Comparison of ENCODE assay signal across 1 cellular context in genomic region chr17:82686366-82687324, GRCh38.
A peak's percentile ranks its signal among the peaks of the same experiment; 100 is the strongest.
TF ChIP-seq lines count a peak whose summit lies in the region.

No MANE protein-coding gene starts in this region.

TF ChIP-seq in GM12878, 131 proteins besides CTCF, POLR2A, EP300 and RAD21:
- TF ChIP-seq, protein P1, sequence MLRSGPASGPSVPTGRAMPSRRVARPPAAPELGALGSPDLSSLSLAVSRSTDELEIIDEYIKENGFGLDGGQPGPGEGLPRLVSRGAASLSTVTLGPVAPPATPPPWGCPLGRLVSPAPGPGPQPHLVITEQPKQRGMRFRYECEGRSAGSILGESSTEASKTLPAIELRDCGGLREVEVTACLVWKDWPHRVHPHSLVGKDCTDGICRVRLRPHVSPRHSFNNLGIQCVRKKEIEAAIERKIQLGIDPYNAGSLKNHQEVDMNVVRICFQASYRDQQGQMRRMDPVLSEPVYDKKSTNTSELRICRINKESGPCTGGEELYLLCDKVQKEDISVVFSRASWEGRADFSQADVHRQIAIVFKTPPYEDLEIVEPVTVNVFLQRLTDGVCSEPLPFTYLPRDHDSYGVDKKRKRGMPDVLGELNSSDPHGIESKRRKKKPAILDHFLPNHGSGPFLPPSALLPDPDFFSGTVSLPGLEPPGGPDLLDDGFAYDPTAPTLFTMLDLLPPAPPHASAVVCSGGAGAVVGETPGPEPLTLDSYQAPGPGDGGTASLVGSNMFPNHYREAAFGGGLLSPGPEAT (IDR thresholded peaks at IDR 0.05; ENCODE audit: low read depth): no peak
- 0 out of 2 replicates have a peak, but pooled peaks have one; percentile 18 for TF ChIP-seq NR2F1 (conservative IDR thresholded peaks at IDR 0.05)
